Comparison of ENCODE assay signal across 8 cellular contexts in genomic region chr17:43760254-43760852, GRCh38. TPM values are rescaled to one million over a fixed set of nuclear protein-coding genes. Genes with fewer than 3 reads are reported as not detected.
DNase-seq lines count a peak whose midpoint lies in the region; ATAC-seq and TF ChIP-seq lines count a peak whose summit lies in the region.

No MANE protein-coding gene starts in this region.

- WGBS in lower leg skin, 2 donors: 6 to 9% methylated on average over 9 to 10 of the region's 10 CpGs

- peak; percentile 88 to 100 (median 99) for TF ChIP-seq CTCF in dorsolateral prefrontal cortex (IDR thresholded peaks at IDR 0.05 in 54 of 56, conservative IDR thresholded peaks at IDR 0.05 in 2 of 56; ENCODE audit: low read depth in 1 of 56, partially characterized antibody in 56 of 56)
- peak in 2 of 3 donors; percentile 90 to 96 for TF ChIP-seq CTCF in lower leg skin (IDR thresholded peaks at IDR 0.05)

- peaks cover 0 to 20% (median 9%) of the 10 kb centered on the region in 45 donors for H3K27me3 ChIP-seq in dorsolateral prefrontal cortex

- TF ChIP-seq POLR2A in lower leg skin (IDR thresholded peaks at IDR 0.05): no peak

- peak overlapping the region in 1 of 59 donors; percentile 53 for H3K27ac ChIP-seq in dorsolateral prefrontal cortex

- ATAC-seq in HG03457 (IDR thresholded peaks at IDR 0.05; ENCODE audit: unreplicated experiment): no peak

- H3K4me3 ChIP-seq in dorsolateral prefrontal cortex: no peak overlapping the region
- no peak overlapping the region for H3K4me3 ChIP-seq in lower leg skin (ENCODE audit: low read depth, poor library complexity, severe bottlenecking)

- intact Hi-C loops in dorsolateral prefrontal cortex (cut with DNase I) (loop anchor here (1.0 to 10.0 kb wide), 2 partner anchors 66 to 84 kb away; partner anchors contain the start of gene CD300LG (in 1 of the 2)), lower leg skin (cut with DNase I; ENCODE audit: low total_unique reads) (no loop called here)

- DNase-seq in DMS 273 treated with DMSO at 0.1 percent for 48 hours (lab: John Stamatoyannopoulos, UW): peak; percentile 60
- peak; percentile 96 for DNase-seq in HPDE6-E6E7 (ENCODE audit: extremely low spot score)
- DNase-seq in NCI-H774 (lab: John Stamatoyannopoulos, UW): peak; percentile 89
- DNase-seq in activated CD4-positive, alpha-beta T cell treated with anti-CD3 and anti-CD28 coated beads, Interleukin-2, amount 50 U/mL, for 4 hours: peak; percentile 89 to 91
- DNase-seq in dorsolateral prefrontal cortex: peak; percentile 89 to 97 (median 92)
- DNase-seq in lower leg skin (ENCODE audit: low spot score in 2 of 2): peak; percentile 93 to 99
- peak; percentile 72 to 83 (median 80) for DNase-seq in stimulated activated CD4-positive, alpha-beta T cell treated with anti-CD3 and anti-CD28 coated beads, TNF-alpha, amount 100 ng/mL, for 4 hours (ENCODE audit: low read depth in 3 of 3)

RNA-seq across cellular contexts. Expression of gene SOST, which starts 1.8 kb away (rescaled TPM):
- 1 to 10 TPM in 1 of 120 experiments, under 1 TPM in 20, not detected in 99; 0.14 to 1.1 (median 0.29) TPM for total RNA-seq in dorsolateral prefrontal cortex
- 1 to 10 TPM in 1 of 4 donors, under 1 TPM in 1, not detected in 2; 0.49 to 1.5 TPM for total RNA-seq in lower leg skin

RNA-seq across cellular contexts. Expression of gene DUSP3, which starts 18.4 kb away (rescaled TPM):
- total RNA-seq in dorsolateral prefrontal cortex (100 to 1,000 TPM in 70 of 120 experiments, 10 to 100 TPM in 50; 65.6 to 156 (median 103) TPM), lower leg skin (10 to 100 TPM; 33.2 to 44.1 (median 37.9) TPM)

RNA-seq across cellular contexts. Expression of gene CFAP97D1, which starts 19.9 kb away (rescaled TPM):
- under 1 TPM in 56 of 120 experiments, not detected in 64; 0.07 to 0.89 (median 0.22) TPM for total RNA-seq in dorsolateral prefrontal cortex
- under 1 TPM in 1 of 4 donors, not detected in 3; 0.30 TPM for total RNA-seq in lower leg skin
